8 cellular contexts compared by ENCODE assay signal in the genomic region with DNA sequence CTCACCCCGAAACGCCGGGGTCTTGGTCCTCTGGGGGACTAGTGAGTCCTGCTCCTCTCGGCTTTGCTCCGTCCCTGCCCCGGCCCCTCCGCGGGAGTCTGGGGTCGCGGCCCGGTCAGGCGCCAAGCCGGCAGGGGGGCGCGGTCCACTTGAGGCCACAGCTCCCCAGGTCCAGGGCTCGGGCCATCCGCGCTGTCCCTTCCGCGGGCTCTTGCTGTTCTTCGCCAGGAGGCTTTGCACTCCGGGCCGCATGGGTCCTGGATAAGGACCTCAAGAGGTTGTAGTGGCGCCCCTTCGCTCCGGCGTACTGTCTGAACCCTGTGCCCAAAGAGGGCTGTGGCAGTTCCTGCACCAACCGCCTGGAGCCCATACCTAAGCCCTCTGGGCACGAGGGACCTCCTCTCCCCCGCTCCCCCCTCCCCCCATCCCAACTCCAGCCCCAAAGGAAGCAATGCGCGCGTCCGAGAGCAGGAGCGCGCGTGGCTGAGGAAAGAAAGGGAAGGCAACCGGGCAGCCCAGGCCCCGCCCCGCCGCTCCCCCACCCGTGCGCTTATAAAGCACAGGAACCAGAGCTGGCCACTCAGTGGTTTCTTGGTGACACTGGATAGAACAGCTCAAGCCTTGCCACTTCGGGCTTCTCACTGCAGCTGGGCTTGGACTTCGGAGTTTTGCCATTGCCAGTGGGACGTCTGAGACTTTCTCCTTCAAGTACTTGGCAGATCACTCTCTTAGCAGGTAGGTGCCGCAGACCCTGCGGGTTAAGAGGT. TPM values are rescaled to one million over a fixed set of nuclear protein-coding genes. Genes with fewer than 3 reads are reported as not detected.
DNase-seq lines count a peak whose midpoint lies in the region; ATAC-seq and TF ChIP-seq lines count a peak whose summit lies in the region.

Gene ADM, plus strand, starts transcription at position 579 of the 767 bp plus-strand sequence. CDS start 628 bp downstream, outside the sequence.

- TF ChIP-seq CTCF in 22Rv1 (IDR thresholded peaks at IDR 0.05) = peak; percentile 84
- peak; percentile 64 for TF ChIP-seq CTCF in epithelial cell of proximal tubule (conservative IDR thresholded peaks at IDR 0.05; ENCODE audit: low read depth, low read length)

- H3K4me3 Mint-ChIP-seq in activated CD4-positive, alpha-beta memory T cell treated with anti-CD3 and anti-CD28 coated beads, Interleukin-2, amount 10 ng/mL, durations not matched to agents 7 days and 5 days = peak within 1 kb of the TSS; percentile 94

- H3K27ac Mint-ChIP-seq in activated CD4-positive, alpha-beta memory T cell treated with anti-CD3 and anti-CD28 coated beads, Interleukin-2, amount 10 ng/mL, durations not matched to agents 7 days and 5 days = no peak within 1 kb of the TSS

- peak within 1 kb of the TSS; percentile 86 for H3K27ac ChIP-seq in 22Rv1

- no peaks in the 10 kb centered on the region for H3K9me3 Mint-ChIP-seq in activated CD4-positive, alpha-beta memory T cell treated with anti-CD3 and anti-CD28 coated beads, Interleukin-2, amount 10 ng/mL, durations not matched to agents 7 days and 5 days

- DNase-seq in GDM1 (lab: John Stamatoyannopoulos, UW) (peak; percentile 76), NCI-H146 (lab: John Stamatoyannopoulos, UW) (peak; percentile 95), epithelial cell of proximal tubule (ENCODE audit: low read depth) (no peak), mesenteric fat pad (ENCODE audit: low spot score) (peak; percentile 95), stromal cell of bone marrow (ENCODE audit: low read depth) (peak; percentile 85)
- DNase-seq in activated CD4-positive, alpha-beta memory T cell treated with anti-CD3 and anti-CD28 coated beads, Interleukin-2, amount 10 ng/mL, durations not matched to agents 7 days and 5 days = peak; percentile 44

- H3K36me3 Mint-ChIP-seq in activated CD4-positive, alpha-beta memory T cell treated with anti-CD3 and anti-CD28 coated beads, Interleukin-2, amount 10 ng/mL, durations not matched to agents 7 days and 5 days (ENCODE audit: low read depth) = peaks cover 10% of the 10 kb centered on the region

- POLR2A ChIA-PET in activated CD4-positive, alpha-beta memory T cell treated with anti-CD3 and anti-CD28 coated beads, Interleukin-2, amount 10 ng/mL, durations not matched to agents 7 days and 5 days (lab: Charles Lee) = interaction anchor here (1.1 to 3.5 kb wide), 4 partner anchors 9 to 546 kb away, joined by 3 to 14 read pairs (median 6); partner anchors contain the start of gene SBF2

- H3K4me3 ChIP-seq in epithelial cell of proximal tubule (ENCODE audit: low read depth, low read length) = peak within 1 kb of the TSS; percentile 87

- peaks cover 65% of the 10 kb centered on the region for H3K4me1 Mint-ChIP-seq in activated CD4-positive, alpha-beta memory T cell treated with anti-CD3 and anti-CD28 coated beads, Interleukin-2, amount 10 ng/mL, durations not matched to agents 7 days and 5 days

- CTCF ChIA-PET in activated CD4-positive, alpha-beta memory T cell treated with anti-CD3 and anti-CD28 coated beads, Interleukin-2, amount 10 ng/mL, durations not matched to agents 7 days and 5 days (lab: Charles Lee) = interaction anchor here (0.5 to 4.0 kb wide), 12 partner anchors 9 to 691 kb away, joined by 3 to 28 read pairs (median 4); partner anchors contain the start of gene CTR9

- H3K27me3 Mint-ChIP-seq in activated CD4-positive, alpha-beta memory T cell treated with anti-CD3 and anti-CD28 coated beads, Interleukin-2, amount 10 ng/mL, durations not matched to agents 7 days and 5 days = peaks cover 76% of the 10 kb centered on the region

- ATAC-seq in GM21723 (IDR thresholded peaks at IDR 0.05; ENCODE audit: unreplicated experiment) = no peak

RNA-seq across cellular contexts. Expression of gene ADM, which starts in this region (rescaled TPM):
- total RNA-seq in activated CD4-positive, alpha-beta memory T cell treated with anti-CD3 and anti-CD28 coated beads, Interleukin-2, amount 10 ng/mL, durations not matched to agents 7 days and 5 days = 10 to 100 TPM; 12.8 to 14.8 TPM
- 41.2 and 74.2 TPM in 2 replicates for total RNA-seq in epithelial cell of proximal tubule
- total RNA-seq in mesenteric fat pad = 663 TPM
